ENCODE assay signal across 35 cellular contexts in the genomic region with DNA sequence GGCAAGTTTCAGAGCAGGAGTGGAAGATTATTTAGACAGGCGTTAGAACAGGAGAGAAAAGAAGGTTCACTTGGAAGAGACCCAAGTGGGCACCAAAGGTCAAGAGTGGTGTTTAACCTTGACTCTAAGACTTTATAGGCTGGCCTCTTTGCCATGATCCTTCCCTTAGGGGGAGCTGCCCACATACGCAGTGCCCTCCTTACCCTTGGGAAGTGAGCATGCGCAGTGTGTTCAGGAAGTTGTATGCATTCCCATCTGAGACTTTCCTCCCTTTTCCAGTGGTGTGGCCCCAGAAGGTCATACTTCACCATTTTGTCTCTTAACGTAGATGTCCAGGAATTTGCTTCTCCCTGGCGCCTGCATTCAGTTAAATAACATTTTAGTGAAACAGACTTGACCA.
"Had no signal": no experiment of that assay in that cellular context is flagged by ENCODE, and none has a peak within 500 bp of the region (broad histone marks: within the 10 kb centered on the region; RNA-seq: fewer than 3 reads in every experiment).

No MANE protein-coding gene starts in this region.

- H3K4me1 ChIP-seq: adrenal gland, body of pancreas, colonic mucosa, foreskin keratinocyte, gastrocnemius medialis had no signal

- DNase-seq: activated B cell treated with CpG ODN at 0.5 μM for 24 hours; activated CD4-positive, alpha-beta T cell treated with anti-CD3 and anti-CD28 coated beads for 48 hours; activated CD4-positive, alpha-beta T cell treated with anti-CD3 and anti-CD28 coated beads, Interleukin-2, amount 50 U/mL, for 1 hour; activated CD4-positive, alpha-beta T cell treated with anti-CD3 and anti-CD28 coated beads, Interleukin-2, amount 50 U/mL, for 48 hours; activated CD8-positive, alpha-beta memory T cell treated with anti-CD3 and anti-CD28 coated beads for 24 hours; activated CD8-positive, alpha-beta T cell treated with anti-CD3 and anti-CD28 coated beads for 36 hours; activated effector memory CD4-positive, alpha-beta T cell treated with anti-CD3 and anti-CD28 coated beads, Interleukin-2, amount 50 U/mL, for 16 hours; activated naive CD4-positive, alpha-beta T cell treated with anti-CD3 and anti-CD28 coated beads for 36 hours; activated naive CD8-positive, alpha-beta T cell treated with anti-CD3 and anti-CD28 coated beads for 36 hours; activated naive CD8-positive, alpha-beta T cell treated with anti-CD3 and anti-CD28 coated beads, Interleukin-2, amount 50 U/mL, for 24 hours; activated T-cell treated with anti-CD3 and anti-CD28 coated beads, Interleukin-2, amount 50 U/mL, for 1 hour; activated T-cell treated with anti-CD3 and anti-CD28 coated beads, Interleukin-2, amount 50 U/mL, for 48 hours; adrenal gland; amygdala; aorta; body of pancreas; central memory CD4-positive, alpha-beta T cell; cerebellar nuclear complex; colonic mucosa; effector CD8-positive, alpha-beta T cell; foreskin keratinocyte; gastrocnemius medialis; glutamatergic neuron; heart left ventricle; T-helper 1 cell; T-helper 17 cell; T1000; WERI-Rb-1 had no signal

- H3K27ac Mint-ChIP-seq: activated B cell treated with CpG ODN at 0.5 μM for 24 hours; activated CD8-positive, alpha-beta T cell treated with anti-CD3 and anti-CD28 coated beads for 36 hours; activated naive CD4-positive, alpha-beta T cell treated with anti-CD3 and anti-CD28 coated beads for 36 hours; activated naive CD4-positive, alpha-beta T cell treated with anti-CD3 and anti-CD28 coated beads, Interleukin-2, amount 50 U/mL, for 24 hours; activated naive CD8-positive, alpha-beta T cell treated with anti-CD3 and anti-CD28 coated beads for 36 hours; activated naive CD8-positive, alpha-beta T cell treated with anti-CD3 and anti-CD28 coated beads, Interleukin-2, amount 50 U/mL, for 24 hours; activated T-helper 1 cell treated with anti-CD3 and anti-CD28 coated beads, Interleukin-12 subunit alpha, Interleukin-12 subunit beta, Interleukin-2, Interleukin-4 antibody, amounts not matched to agents 30 ng/mL and 10 ng/mL and 1 ng/mL, durations not matched to agents 14 hours and 24 hours and 36 hours; activated T-helper 2 cell treated with anti-CD3 and anti-CD28 coated beads, Interferon-gamma antibody, Interleukin-2, Interleukin-4, amounts not matched to agents 10 μg/mL and 5 μg/mL and 100 μg/mL, durations not matched to agents 14 hours and 24 hours and 36 hours; T-helper 17 cell; T-helper 2 cell treated with Interferon-gamma antibody and Interleukin-4, amounts not matched to agents 5 μg/mL and 100 μg/mL, for 36 hours had no signal

- H3K27me3 ChIP-seq: body of pancreas, colonic mucosa, gastrocnemius medialis had no signal

- H3K4me3 Mint-ChIP-seq: activated B cell treated with CpG ODN at 0.5 μM for 24 hours; activated CD8-positive, alpha-beta T cell treated with anti-CD3 and anti-CD28 coated beads for 36 hours; activated naive CD4-positive, alpha-beta T cell treated with anti-CD3 and anti-CD28 coated beads for 36 hours; activated naive CD4-positive, alpha-beta T cell treated with anti-CD3 and anti-CD28 coated beads, Interleukin-2, amount 50 U/mL, for 24 hours; activated naive CD8-positive, alpha-beta T cell treated with anti-CD3 and anti-CD28 coated beads for 36 hours; activated naive CD8-positive, alpha-beta T cell treated with anti-CD3 and anti-CD28 coated beads, Interleukin-2, amount 50 U/mL, for 24 hours; activated T-helper 1 cell treated with anti-CD3 and anti-CD28 coated beads, Interleukin-12 subunit alpha, Interleukin-12 subunit beta, Interleukin-2, Interleukin-4 antibody, amounts not matched to agents 30 ng/mL and 10 ng/mL and 1 ng/mL, durations not matched to agents 14 hours and 24 hours and 36 hours; T-helper 17 cell; T-helper 2 cell treated with Interferon-gamma antibody and Interleukin-4, amounts not matched to agents 5 μg/mL and 100 μg/mL, for 36 hours had no signal

- H3K27ac ChIP-seq: adrenal gland, body of pancreas, cardiac muscle cell, colonic mucosa, foreskin keratinocyte, gastrocnemius medialis, heart left ventricle, WERI-Rb-1 had no signal

- H3K9me3 Mint-ChIP-seq: activated B cell treated with CpG ODN at 0.5 μM for 24 hours; activated CD8-positive, alpha-beta T cell treated with anti-CD3 and anti-CD28 coated beads for 36 hours; activated naive CD4-positive, alpha-beta T cell treated with anti-CD3 and anti-CD28 coated beads for 36 hours; activated naive CD4-positive, alpha-beta T cell treated with anti-CD3 and anti-CD28 coated beads, Interleukin-2, amount 50 U/mL, for 24 hours; activated naive CD8-positive, alpha-beta T cell treated with anti-CD3 and anti-CD28 coated beads for 36 hours; activated naive CD8-positive, alpha-beta T cell treated with anti-CD3 and anti-CD28 coated beads, Interleukin-2, amount 50 U/mL, for 24 hours; activated T-helper 1 cell treated with anti-CD3 and anti-CD28 coated beads, Interleukin-12 subunit alpha, Interleukin-12 subunit beta, Interleukin-2, Interleukin-4 antibody, amounts not matched to agents 30 ng/mL and 10 ng/mL and 1 ng/mL, durations not matched to agents 14 hours and 24 hours and 36 hours; activated T-helper 2 cell treated with anti-CD3 and anti-CD28 coated beads, Interferon-gamma antibody, Interleukin-2, Interleukin-4, amounts not matched to agents 10 μg/mL and 5 μg/mL and 100 μg/mL, durations not matched to agents 14 hours and 24 hours and 36 hours; T-helper 2 cell treated with Interferon-gamma antibody and Interleukin-4, amounts not matched to agents 5 μg/mL and 100 μg/mL, for 36 hours had no signal

- H3K4me3 ChIP-seq: adrenal gland, body of pancreas, cardiac muscle cell, colonic mucosa, gastrocnemius medialis, heart left ventricle had no signal

- H3K9me3 ChIP-seq: adrenal gland, body of pancreas, colonic mucosa, gastrocnemius medialis, heart left ventricle had no signal

- H3K36me3 ChIP-seq: adrenal gland, cardiac muscle cell, colonic mucosa, gastrocnemius medialis, heart left ventricle, WERI-Rb-1 had no signal

- ATAC-seq: activated CD4-positive, CD25-positive, alpha-beta regulatory T cell treated with anti-CD3 and anti-CD28 coated beads, Interleukin-2, amount 50 U/mL, for 24 hours; activated CD8-positive, alpha-beta T cell treated with anti-CD3 and anti-CD28 coated beads for 36 hours; activated naive CD8-positive, alpha-beta T cell treated with anti-CD3 and anti-CD28 coated beads, Interleukin-2, amount 50 U/mL, for 24 hours; body of pancreas; esophagus mucosa; foreskin keratinocyte; gastrocnemius medialis; heart left ventricle; T-helper 17 cell had no signal

- H3K36me3 Mint-ChIP-seq: activated naive CD4-positive, alpha-beta T cell treated with anti-CD3 and anti-CD28 coated beads, Interleukin-2, amount 50 U/mL, for 24 hours; activated naive CD8-positive, alpha-beta T cell treated with anti-CD3 and anti-CD28 coated beads for 36 hours had no signal

- H3K4me1 Mint-ChIP-seq: activated B cell treated with CpG ODN at 0.5 μM for 24 hours; activated naive CD4-positive, alpha-beta T cell treated with anti-CD3 and anti-CD28 coated beads, Interleukin-2, amount 50 U/mL, for 24 hours; activated naive CD8-positive, alpha-beta T cell treated with anti-CD3 and anti-CD28 coated beads for 36 hours; activated naive CD8-positive, alpha-beta T cell treated with anti-CD3 and anti-CD28 coated beads, Interleukin-2, amount 50 U/mL, for 24 hours; T-helper 17 cell had no signal
